In the genomic region with DNA sequence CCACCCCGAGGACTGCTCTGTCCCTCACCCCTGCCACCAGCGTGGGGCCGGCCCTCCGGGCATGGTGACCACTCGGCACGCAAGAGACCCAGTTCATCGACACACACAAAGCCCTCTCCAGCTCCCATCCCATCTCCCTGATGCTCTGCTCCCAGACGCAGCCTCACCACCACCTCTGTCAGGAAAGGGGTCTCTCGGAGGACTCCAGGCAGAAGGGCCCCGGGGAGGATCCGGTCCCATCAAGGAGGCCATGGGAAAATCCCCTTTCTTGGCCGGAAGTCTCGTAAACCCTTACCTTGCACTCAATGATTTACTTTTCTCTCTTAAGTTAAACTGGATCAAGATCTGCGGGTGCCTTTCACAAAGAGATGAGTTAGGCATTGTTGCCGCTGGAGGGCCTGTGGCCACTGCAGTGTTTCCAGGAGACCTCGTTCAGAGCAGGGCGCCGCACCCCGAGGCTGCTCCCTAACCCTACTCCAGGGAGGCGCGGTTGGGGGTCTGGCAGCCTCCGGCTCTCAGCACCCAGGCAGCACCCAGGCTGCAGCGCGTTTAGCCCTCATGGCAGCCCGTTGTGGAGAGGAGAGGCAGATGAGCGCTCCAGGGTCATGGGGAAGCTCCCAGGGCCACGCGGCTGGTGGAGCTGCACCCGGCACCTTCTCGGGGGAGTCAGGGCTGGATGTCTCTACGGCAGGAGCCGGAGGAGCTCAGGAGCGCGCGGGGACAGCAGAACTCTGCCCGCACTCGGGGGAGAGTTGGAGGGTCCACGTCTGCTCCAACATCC, we compare ENCODE assay signal across 13 cellular contexts. TPM values are rescaled to one million over a fixed set of nuclear protein-coding genes. Genes with fewer than 3 reads are reported as not detected.
DNase-seq lines count a peak whose midpoint lies in the region; ATAC-seq and TF ChIP-seq lines count a peak whose summit lies in the region.
"Had no signal": no experiment of that assay in that cellular context is flagged by ENCODE, and none has a peak within 500 bp of the region (broad histone marks: within the 10 kb centered on the region; RNA-seq: fewer than 3 reads in every experiment).

No MANE protein-coding gene starts in this region.

- no peaks in the 10 kb centered on the region for H3K27me3 ChIP-seq in endodermal cell (ENCODE audit: control insufficient read depth, insufficient read depth, low read length, poor library complexity, severe bottlenecking)

- H3K36me3 ChIP-seq in endodermal cell (ENCODE audit: control insufficient read depth, insufficient read depth, low read length): no peaks in the 10 kb centered on the region
- H3K36me3 ChIP-seq: left ventricle myocardium inferior had no signal

- no peak overlapping the region for H3K9ac ChIP-seq in endodermal cell (ENCODE audit: extremely low read depth, low read length, poor library complexity, severe bottlenecking)

- TF ChIP-seq CTCF in endodermal cell (conservative IDR thresholded peaks at IDR 0.05): no peak

- ATAC-seq in GM21381 (IDR thresholded peaks at IDR 0.05; ENCODE audit: unreplicated experiment) (no peak), HG03521 (IDR thresholded peaks at IDR 0.05; ENCODE audit: unreplicated experiment) (no peak)

- no peaks in the 10 kb centered on the region for H3K9me3 ChIP-seq in endodermal cell (ENCODE audit: control insufficient read depth, low read length)
- H3K9me3 ChIP-seq: left ventricle myocardium inferior had no signal

- DNase-seq in NCI-H345 (lab: John Stamatoyannopoulos, UW): peak; percentile 25
- DNase-seq in NCI-H345 treated with DMSO at 0.1 percent for 48 hours (lab: John Stamatoyannopoulos, UW; ENCODE audit: unreplicated experiment): no peak
- peak; percentile 54 for DNase-seq in HK-2 (ENCODE audit: unreplicated experiment)
- DNase-seq in endodermal cell: peak; percentile 48
- DNase-seq in posterior vena cava (ENCODE audit: low spot score): peak; percentile 68
- DNase-seq in GOT3 (lab: John Stamatoyannopoulos, UW): no peak
- DNase-seq: hypothalamus, left ventricle myocardium inferior, NCI-H2081 treated with DMSO at 0.1 percent for 48 hours, SIG-M5 had no signal

- H3K27ac Mint-ChIP-seq in endodermal cell: no peak overlapping the region

- H3K4me3 ChIP-seq in endodermal cell (ENCODE audit: low read length): no peak overlapping the region
- H3K4me3 ChIP-seq: dorsolateral prefrontal cortex, left ventricle myocardium inferior had no signal

- H3K27me3 Mint-ChIP-seq in endodermal cell (ENCODE audit: insufficient read depth): peaks cover 19% of the 10 kb centered on the region

- no peak overlapping the region for H3K4me3 Mint-ChIP-seq in endodermal cell

- H3K27ac ChIP-seq in endodermal cell (ENCODE audit: low read depth, low read length): no peak overlapping the region
- H3K27ac ChIP-seq: left ventricle myocardium inferior had no signal

- H3K36me3 Mint-ChIP-seq in endodermal cell (ENCODE audit: low read depth): no peaks in the 10 kb centered on the region

- WGBS in endodermal cell (ENCODE audit: insufficient coverage in 1 of 2, insufficient read length in 1 of 2), 2 experiments: 86 to 92% methylated on average over 15 to 38 of the region's 38 CpGs

- peaks cover 2% of the 10 kb centered on the region for H3K9me3 Mint-ChIP-seq in endodermal cell

- H3K4me1 ChIP-seq in endodermal cell (ENCODE audit: control insufficient read depth, insufficient read depth, low read length): no peaks in the 10 kb centered on the region

- intact Hi-C loops in posterior vena cava (cut with DNase I): no loop called here

- H3K4me1 Mint-ChIP-seq in endodermal cell: no peaks in the 10 kb centered on the region

RNA-seq across cellular contexts. Expression of a gene that starts 31.0 kb away (rescaled TPM):
- total RNA-seq in endodermal cell (10 to 100 TPM in 1 of 2 donors, 1 to 10 TPM in 1; 5.6 to 25.0 TPM), posterior vena cava (1 to 10 TPM; 1.1 to 2.9 TPM)
- 20.2 TPM for polyA plus RNA-seq in endodermal cell (2013, experiment 1 of 2)
- polyA plus RNA-seq in endodermal cell (2013, experiment 2 of 2): 16.2 TPM

RNA-seq across cellular contexts. Expression of a gene that starts 33.4 kb away (rescaled TPM):
- total RNA-seq in endodermal cell (10 to 100 TPM; 50.5 to 51.3 TPM), posterior vena cava (10 to 100 TPM; 18.8 to 25.3 TPM)
- 42.8 TPM for polyA plus RNA-seq in endodermal cell (2013, experiment 1 of 2)
- polyA plus RNA-seq in endodermal cell (2013, experiment 2 of 2): 45.0 TPM

Comparison
In these comparisons a context has a peak if more than half of its experiments do, and no peak if none do; other contexts are left out.
1. DNase-seq: peak in NCI-H345 (single experiment), HK-2 (single experiment), endodermal cell (single experiment) and posterior vena cava (single experiment); none in NCI-H345 treated with DMSO at 0.1 percent for 48 hours (single experiment) and GOT3 (single experiment).